Comparison of ENCODE assay signal across 16 cellular contexts in the genomic region with DNA sequence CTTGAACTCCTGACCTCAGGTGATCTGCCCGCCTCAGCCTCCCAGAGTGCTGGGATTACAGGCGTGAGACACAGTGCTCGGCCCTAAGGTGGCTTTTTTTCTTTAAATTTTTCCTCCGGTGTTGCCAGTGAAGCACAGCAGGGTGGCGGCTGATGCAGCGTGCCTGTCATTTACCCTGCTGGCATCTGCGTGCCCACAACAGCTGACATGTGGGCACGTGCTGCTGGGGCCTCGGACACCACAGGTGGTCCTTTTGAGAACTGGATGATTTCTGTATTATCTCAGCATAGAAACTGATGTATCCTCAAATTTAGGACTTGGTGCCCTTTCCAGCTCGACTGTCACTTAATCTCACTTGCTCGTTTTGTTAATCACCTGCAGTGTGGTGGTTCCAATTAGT. TPM values are rescaled to one million over a fixed set of nuclear protein-coding genes. Genes with fewer than 3 reads are reported as not detected.
DNase-seq lines count a peak whose midpoint lies in the region; TF ChIP-seq lines count a peak whose summit lies in the region.
"Had no signal": no experiment of that assay in that cellular context is flagged by ENCODE, and none has a peak within 500 bp of the region (broad histone marks: within the 10 kb centered on the region; RNA-seq: fewer than 3 reads in every experiment).

No MANE protein-coding gene starts in this region.

- TF ChIP-seq CTCF in A673 (conservative IDR thresholded peaks at IDR 0.05; ENCODE audit: low read depth, low read length) (no peak), nephron progenitor cell (IDR thresholded peaks at IDR 0.05) (no peak)

- H3K4me1 ChIP-seq in A673 (ENCODE audit: insufficient read depth, low read length, poor library complexity, severe bottlenecking) = no peaks in the 10 kb centered on the region
- H3K4me1 ChIP-seq: A549, Caco-2, HAP-1 had no signal

- H3K4me1 Mint-ChIP-seq in nephron progenitor cell = peaks cover 15% of the 10 kb centered on the region
- peaks cover 0 to 6% of the 10 kb centered on the region in 2 donors for H3K4me1 Mint-ChIP-seq in immature natural killer cell
- H3K4me1 Mint-ChIP-seq: CD14-positive monocyte had no signal

- CTCF ChIA-PET in A673 (lab: Charles Lee) = no interaction called here

- intact Hi-C loops in A673 (cut with micrococcal nuclease; ENCODE audit: unreplicated experiment) = no loop called here

- H3K9me3 Mint-ChIP-seq in nephron progenitor cell = no peaks in the 10 kb centered on the region
- no peaks in the 10 kb centered on the region for H3K9me3 Mint-ChIP-seq in immature natural killer cell
- H3K9me3 Mint-ChIP-seq: CD8-positive, alpha-beta T cell had no signal

- H3K4me3 ChIP-seq in A673 (ENCODE audit: low read depth, low read length, poor library complexity, severe bottlenecking) = no peak overlapping the region
- H3K4me3 ChIP-seq: A549, HAP-1 had no signal

- POLR2A ChIA-PET in A673 (lab: Charles Lee; ENCODE audit: low non-redundant PET) = no interaction called here

- BruUV-seq in A673 (replicated peaks; lab: Mats Ljungman, UMichigan) = no TSS peak

- H3K36me3 Mint-ChIP-seq in nephron progenitor cell (ENCODE audit: low read depth) (peaks cover 66% of the 10 kb centered on the region), immature natural killer cell (peaks cover 34 to 66% (median 49%) of the 10 kb centered on the region in 3 donors)

- H3K4me3 Mint-ChIP-seq in nephron progenitor cell (no peak overlapping the region), immature natural killer cell (no peak overlapping the region)
- H3K4me3 Mint-ChIP-seq: CD14-positive monocyte; CD8-positive, alpha-beta T cell had no signal

- peak; percentile 4 for DNase-seq in A673 (ENCODE audit: low spot score)
- DNase-seq in COR-L47 (lab: John Stamatoyannopoulos, UW) = peak; percentile 96
- DNase-seq in NCI-H69 (lab: John Stamatoyannopoulos, UW) = peak; percentile 38
- DNase-seq in nephron progenitor cell = no peak
- no peak for DNase-seq in dermis blood vessel endothelial cell
- no peak for DNase-seq in RKO (ENCODE audit: low spot score)
- DNase-seq in immature natural killer cell = no peak
- DNase-seq: Caco-2; CD8-positive, alpha-beta T cell; DND-41; GF-D8 had no signal

- H3K27me3 ChIP-seq in A673 (replicated peaks; ENCODE audit: insufficient read depth, low read depth, low read length, poor library complexity) = no peaks in the 10 kb centered on the region

- no peaks in the 10 kb centered on the region for H3K9me3 ChIP-seq in A673 (ENCODE audit: low read depth, low read length, poor library complexity, severe bottlenecking)
- H3K9me3 ChIP-seq: A549, Caco-2, HAP-1 had no signal

- H3K36me3 ChIP-seq in A673 (ENCODE audit: insufficient read depth, low read length, poor library complexity, severe bottlenecking) = peaks cover 13% of the 10 kb centered on the region

- H3K27ac Mint-ChIP-seq in nephron progenitor cell (peak overlapping the region; percentile 19), immature natural killer cell (no peak overlapping the region)
- H3K27ac Mint-ChIP-seq: CD14-positive monocyte; CD8-positive, alpha-beta T cell had no signal

- H3K27ac ChIP-seq in A673 (ENCODE audit: low read depth, low read length, poor library complexity, severe bottlenecking) = no peak overlapping the region
- H3K27ac ChIP-seq: A549 had no signal

- H3K27me3 Mint-ChIP-seq in nephron progenitor cell (ENCODE audit: low read depth, poor library complexity) = no peaks in the 10 kb centered on the region
- H3K27me3 Mint-ChIP-seq in immature natural killer cell (ENCODE audit: low read depth in 3 of 3) = no peaks in the 10 kb centered on the region

RNA-seq across cellular contexts. Expression of a gene that starts 31.2 kb away (rescaled TPM):
- 0.45 and 0.76 TPM in 2 replicates for total RNA-seq in A673 (2021)
- 0.14 and 0.85 TPM in 2 replicates for total RNA-seq in dermis blood vessel endothelial cell
- polyA plus RNA-seq in immature natural killer cell = 1 to 10 TPM in 1 of 3 donors, not detected in 2; 1.4 TPM
- total RNA-seq: Caco-2, H1, HT-29 had no signal

Comparison
In these comparisons a context has a peak if more than half of its experiments do, and no peak if none do; other contexts are left out.
1. DNase-seq: peak in A673 (single experiment), COR-L47 (single experiment) and NCI-H69 (single experiment); none in nephron progenitor cell (single experiment), dermis blood vessel endothelial cell (single experiment), RKO (single experiment) and immature natural killer cell (0 of 3).